Comparison of ENCODE assay signal across 15 cellular contexts in the genomic region with DNA sequence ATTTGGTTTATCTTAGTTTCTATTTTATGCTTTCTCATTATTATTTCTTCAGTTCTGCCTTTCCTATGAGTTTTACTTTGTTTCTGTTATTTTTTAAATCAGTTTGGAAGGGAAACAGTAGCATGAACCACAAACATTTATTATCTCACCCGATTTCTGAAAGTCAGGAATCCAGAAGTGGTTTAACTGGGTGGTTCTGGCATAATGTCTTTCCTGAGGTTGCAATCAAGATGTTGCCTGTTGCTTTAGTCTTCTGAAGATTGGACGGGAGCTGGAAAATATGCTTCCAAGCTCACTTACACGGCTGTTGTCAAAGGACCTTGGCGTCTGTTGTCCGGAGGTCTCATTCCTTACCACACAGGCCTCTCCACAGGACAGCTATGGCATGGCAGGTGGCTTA.
"Had no signal": no experiment of that assay in that cellular context is flagged by ENCODE, and none has a peak within 500 bp of the region (broad histone marks: within the 10 kb centered on the region; RNA-seq: fewer than 3 reads in every experiment).

No MANE protein-coding gene starts in this region.

- ATAC-seq: activated CD8-positive, alpha-beta T cell treated with anti-CD3 and anti-CD28 coated beads, Interleukin-2, amount 10 ng/mL, durations not matched to agents 7 days and 5 days; activated naive CD8-positive, alpha-beta T cell treated with anti-CD3 and anti-CD28 coated beads, Interleukin-2, amount 50 U/mL, for 24 hours; esophagus mucosa; gastrocnemius medialis; left ventricle myocardium superior; sciatic nerve; T-cell; upper lobe of right lung had no signal

- H3K27ac ChIP-seq: gastrocnemius medialis, upper lobe of right lung, WERI-Rb-1 had no signal

- H3K27me3 ChIP-seq: gastrocnemius medialis, upper lobe of right lung had no signal

- H3K36me3 ChIP-seq: gastrocnemius medialis, upper lobe of right lung, WERI-Rb-1 had no signal

- H3K9me3 ChIP-seq: gastrocnemius medialis, upper lobe of right lung had no signal

- DNase-seq: activated CD4-positive, alpha-beta T cell treated with anti-CD3 and anti-CD28 coated beads for 4 hours; activated CD8-positive, alpha-beta memory T cell treated with anti-CD3 and anti-CD28 coated beads, Interleukin-2, amount 50 U/mL, for 48 hours; activated CD8-positive, alpha-beta T cell treated with anti-CD3 and anti-CD28 coated beads, Interleukin-2, amount 10 ng/mL, durations not matched to agents 7 days and 5 days; activated naive CD4-positive, alpha-beta T cell treated with Interleukin-2 at 50 U/mL for 16 hours; activated naive CD8-positive, alpha-beta T cell treated with anti-CD3 and anti-CD28 coated beads, Interleukin-2, amount 50 U/mL, for 24 hours; gastrocnemius medialis; kidney; left ventricle myocardium superior; mesendoderm; stimulated activated naive CD4-positive, alpha-beta T cell; T-cell; upper lobe of right lung; WERI-Rb-1 had no signal

- H3K4me3 ChIP-seq: gastrocnemius medialis, upper lobe of right lung had no signal

- H3K4me1 ChIP-seq: gastrocnemius medialis, upper lobe of right lung had no signal
